In the genomic region with DNA sequence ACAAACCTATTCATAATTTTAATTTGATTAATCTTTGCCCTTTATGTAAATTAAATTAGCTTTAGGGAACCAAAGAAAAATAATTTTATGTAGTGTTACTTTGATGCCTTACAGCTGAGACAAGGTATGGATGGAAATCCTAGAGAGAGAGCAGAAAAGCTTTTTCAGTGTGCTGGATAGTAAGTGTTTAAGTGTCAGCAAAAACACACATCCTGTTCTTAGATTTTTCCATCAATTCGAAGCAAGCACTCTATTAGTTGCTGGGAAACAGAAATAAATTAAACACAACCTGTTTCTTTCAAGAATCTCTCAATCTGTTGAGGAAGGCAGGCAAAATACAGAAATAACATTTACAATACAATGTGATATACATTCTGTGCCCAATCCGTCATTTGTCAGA, we compare ENCODE assay signal across 18 cellular contexts.
A peak's percentile ranks its signal among the peaks of the same experiment; 100 is the strongest.
DNase-seq lines count a peak whose midpoint lies in the region; ATAC-seq and FAIRE-seq lines count a peak whose summit lies in the region.
"Had no signal": no experiment of that assay in that cellular context is flagged by ENCODE, and none has a peak within 500 bp of the region (broad histone marks: within the 10 kb centered on the region; RNA-seq: fewer than 3 reads in every experiment).

No MANE protein-coding gene starts in this region.

- peak; percentile 100 for FAIRE-seq in islet of Langerhans (lab: Jason Lieb, UNC)
- FAIRE-seq: GM12878, HTR-8/SVneo had no signal

- DNase-seq in NCI-H2081 (lab: John Stamatoyannopoulos, UW): peak; percentile 5 to 37
- no peak for DNase-seq in NCI-H2081 treated with DMSO at 0.1 percent for 48 hours (lab: John Stamatoyannopoulos, UW)
- peak; percentile 48 for DNase-seq in NCI-H1436 (lab: John Stamatoyannopoulos, UW)
- DNase-seq in NCI-H748 (lab: John Stamatoyannopoulos, UW; ENCODE audit: unreplicated experiment): peak; percentile 69
- DNase-seq in SW480 (ENCODE audit: low spot score): no peak
- DNase-seq in UCSD-AML1 (lab: John Stamatoyannopoulos, UW; ENCODE audit: unreplicated experiment): no peak
- DNase-seq in left lobe of liver (ENCODE audit: low spot score): no peak
- DNase-seq: Calu3; CD8-positive, alpha-beta T cell; DND-41; EL; GOT3; H7; IMR-90 had no signal

- no peak for ATAC-seq in left lobe of liver
- ATAC-seq: CD8-positive, alpha-beta T cell; GM12878; HCT116 had no signal

Comparison
In these comparisons a context has a peak if more than half of its experiments do, and no peak if none do; other contexts are left out.
1. DNase-seq: peak in NCI-H2081 (2 of 2), NCI-H1436 (single experiment) and NCI-H748 (single experiment); none in NCI-H2081 treated with DMSO at 0.1 percent for 48 hours (single experiment), SW480 (single experiment), UCSD-AML1 (single experiment) and left lobe of liver (single experiment).